2 cellular contexts compared by ENCODE assay signal in genomic region chr17:44367626-44368025, GRCh38.
TF ChIP-seq lines count a peak whose summit lies in the region.

No MANE protein-coding gene starts in this region.

TF ChIP-seq in Ishikawa, 13 proteins besides CTCF, POLR2A, EP300 and RAD21:
- TF ChIP-seq TAF1 (IDR thresholded peaks at IDR 0.05; ENCODE audit: low read depth) (no peak), TCF12 (IDR thresholded peaks at IDR 0.05; ENCODE audit: low read depth) (peak; percentile 48; the same call in 1 of the 2 replicates), NFIC (IDR thresholded peaks at IDR 0.05) (peak; percentile 88; the same call in 1 of the 2 replicates), TEAD4 (IDR thresholded peaks at IDR 0.05) (0 out of 2 replicates have a peak, but pooled peaks have one; percentile 9)

TF ChIP-seq in K562, 482 proteins besides CTCF, POLR2A, EP300 and RAD21:
- peak; percentile 77 for TF ChIP-seq PRDM10 (IDR thresholded peaks at IDR 0.05; ENCODE audit: partially characterized antibody)
- no peak for TF ChIP-seq ZNF277 (CRISPR knock-in tag; IDR thresholded peaks at IDR 0.05; ENCODE audit: borderline replicate concordance)
- no peak for TF ChIP-seq TOE1 (IDR thresholded peaks at IDR 0.05; ENCODE audit: borderline replicate concordance)
- no peak for TF ChIP-seq TOE1 (CRISPR knock-in tag; IDR thresholded peaks at IDR 0.05; ENCODE audit: borderline replicate concordance, low read depth)
- peak; percentile 62 for TF ChIP-seq RBM25 (IDR thresholded peaks at IDR 0.05; ENCODE audit: low read depth, low read length, severe bottlenecking)
- TF ChIP-seq TEAD1 (CRISPR knock-in tag; IDR thresholded peaks at IDR 0.05) = 0 out of 4 replicates have a peak, but pooled peaks of 1 of the 2 experiments have one; percentile 27
- no peak for TF ChIP-seq C11orf30 (IDR thresholded peaks at IDR 0.05; ENCODE audit: low read depth)
- TF ChIP-seq BCOR (IDR thresholded peaks at IDR 0.05) = peak; percentile 56; the same call in 1 of the 2 replicates
